Comparison of ENCODE assay signal across 10 cellular contexts in genomic region chr4:4302416-4302815, GRCh38.
"Had no signal": no experiment of that assay in that cellular context is flagged by ENCODE, and none has a peak within 500 bp of the region (broad histone marks: within the 10 kb centered on the region; RNA-seq: fewer than 3 reads in every experiment).

No MANE protein-coding gene starts in this region.

- H3K27ac ChIP-seq: ovary, stomach, thoracic aorta had no signal

- DNase-seq: activated CD4-positive, alpha-beta T cell treated with anti-CD3 and anti-CD28 coated beads, Interleukin-2, amount 50 U/mL, for 48 hours; activated CD4-positive, CD25-positive, alpha-beta regulatory T cell treated with anti-CD3 and anti-CD28 coated beads, Interleukin-2, amount 50 U/mL, for 72 hours; activated naive CD4-positive, alpha-beta T cell; immature natural killer cell; left colon; ovary; stimulated activated CD4-positive, alpha-beta T cell treated with anti-CD3 and anti-CD28 coated beads, Interleukin-4, amount 100 ng/mL, for 1 hour; stomach had no signal

- H3K4me1 ChIP-seq: stomach had no signal

- ATAC-seq: left colon; natural killer cell treated with Interleukin-12 subunit alpha and Interleukin-12 subunit beta and Interleukin-15 and Interleukin-18, amount 100 ng/mL, for 72 hours had no signal

- H3K27me3 ChIP-seq: ovary, stomach had no signal

- H3K4me3 ChIP-seq: ovary, stomach, thoracic aorta had no signal

- H3K36me3 ChIP-seq: ovary had no signal

- H3K9me3 ChIP-seq: ovary, stomach, thoracic aorta had no signal
